ENCODE assay signal across 13 cellular contexts in genomic region chr11:112785717-112786116, GRCh38.
DNase-seq lines count a peak whose midpoint lies in the region; ATAC-seq, FAIRE-seq and TF ChIP-seq lines count a peak whose summit lies in the region.
"Had no signal": no experiment of that assay in that cellular context is flagged by ENCODE, and none has a peak within 500 bp of the region (broad histone marks: within the 10 kb centered on the region; RNA-seq: fewer than 3 reads in every experiment).

No MANE protein-coding gene starts in this region.

- no peak for TF ChIP-seq POLR2A in esophagus muscularis mucosa (IDR thresholded peaks at IDR 0.05; ENCODE audit: low read depth)
- no peak for TF ChIP-seq POLR2A in HepG2 (IDR thresholded peaks at IDR 0.05; ENCODE audit: insufficient read depth in 1 of 2, low read depth in 2 of 2, low read length in 2 of 2)
- no peak for TF ChIP-seq POLR2A in erythroblast (IDR thresholded peaks at IDR 0.05; ENCODE audit: low read length)

- no peaks in the 10 kb centered on the region for H3K27me3 Mint-ChIP-seq in mesothelial cell of epicardium (ENCODE audit: low read depth)

- in situ Hi-C loops in HepG2 (cut with HindIII; ENCODE audit: extremely low pct_ligation_motif_present, low pct_unique_long_range_greater_than_20kb), result no loop called here

- no peak overlapping the region for H3K4me2 ChIP-seq in HepG2 (ENCODE audit: low read depth, low read length)

- TF ChIP-seq CTCF in esophagus muscularis mucosa (IDR thresholded peaks at IDR 0.05), result no peak
- TF ChIP-seq CTCF in mesothelial cell of epicardium (IDR thresholded peaks at IDR 0.05; ENCODE audit: unreplicated experiment), result no peak
- TF ChIP-seq CTCF in HepG2 (CRISPR knock-in tag; IDR thresholded peaks at IDR 0.05), result no peak

- no peaks in the 10 kb centered on the region for H3K36me3 Mint-ChIP-seq in mesothelial cell of epicardium

- POLR2A ChIA-PET in HepG2 (lab: Yijun Ruan, JAX), result no interaction called here

- DNase-seq in SJSA1 (ENCODE audit: low read depth in 1 of 2, low spot score in 2 of 2) (peak in 1 of 2 experiments; percentile 29), esophagus muscularis mucosa (ENCODE audit: extremely low spot score) (no peak), mesothelial cell of epicardium (ENCODE audit: low spot score in 2 of 2, unreplicated experiment in 2 of 2) (no peak), MV-4-11 (lab: John Stamatoyannopoulos, UW) (no peak), HepG2 (ENCODE audit: low spot score) (no peak), HUDEP-2 (lab: John Stamatoyannopoulos, UW; ENCODE audit: unreplicated experiment in 76 of 76) (no peak), erythroblast (lab: John Stamatoyannopoulos, UW) (no peak)
- DNase-seq: activated naive CD4-positive, alpha-beta T cell treated with anti-CD3 and anti-CD28 coated beads, Interleukin-2, amount 50 U/mL, for 16 hours; NCI-H1417; NCI-H524 treated with DMSO at 0.1 percent for 48 hours; stimulated activated naive CD8-positive, alpha-beta T cell treated with anti-CD3 and anti-CD28 coated beads, Interleukin-15, amount 100 ng/mL, for 72 hours had no signal

- no peaks in the 10 kb centered on the region for H3K27me3 ChIP-seq in SJSA1 (replicated peaks)
- no peaks in the 10 kb centered on the region for H3K27me3 ChIP-seq in esophagus muscularis mucosa
- H3K27me3 ChIP-seq in HepG2 (ENCODE audit: control insufficient read depth in 1 of 2, insufficient read depth in 2 of 2, low read length in 2 of 2), result peaks cover 2 to 9% of the 10 kb centered on the region in 2 experiments
- H3K27me3 ChIP-seq: foreskin keratinocyte had no signal

- no peaks in the 10 kb centered on the region for H4K20me1 ChIP-seq in HepG2 (ENCODE audit: insufficient read depth, low read length)

- intact Hi-C loops in esophagus muscularis mucosa (cut with DNase I), result no loop called here
- intact Hi-C loops in HepG2 (cut with micrococcal nuclease; ENCODE audit: unreplicated experiment), result no loop called here

- H3K36me3 ChIP-seq in SJSA1 (no peaks in the 10 kb centered on the region), esophagus muscularis mucosa (no peaks in the 10 kb centered on the region), HepG2 (replicated peaks in 1 of 2; ENCODE audit: control insufficient read depth in 1 of 2, insufficient read depth in 2 of 2, low read length in 2 of 2) (no peaks in the 10 kb centered on the region)

- TF ChIP-seq RAD21 in HepG2 (CRISPR knock-in tag; IDR thresholded peaks at IDR 0.05), result no peak

- H3K4me1 Mint-ChIP-seq in mesothelial cell of epicardium, result peaks cover 40% of the 10 kb centered on the region
- H3K4me1 Mint-ChIP-seq: stimulated activated naive CD8-positive, alpha-beta T cell treated with anti-CD3 and anti-CD28 coated beads, Interleukin-15, amount 100 ng/mL, for 72 hours had no signal

- H3K9me3 ChIP-seq in SJSA1 (replicated peaks) (no peaks in the 10 kb centered on the region), esophagus muscularis mucosa (no peaks in the 10 kb centered on the region), HepG2 (ENCODE audit: low read length) (no peaks in the 10 kb centered on the region)
- H3K9me3 ChIP-seq: psoas muscle had no signal

- no peaks in the 10 kb centered on the region for H3K79me2 ChIP-seq in HepG2 (ENCODE audit: insufficient read depth, low read length)

- H3K27ac ChIP-seq in SJSA1 (peak overlapping the region; percentile 71), esophagus muscularis mucosa (replicated peaks in 1 of 4) (peak overlapping the region in 3 of 4 donors; percentile 8 to 76 (median 57)), HepG2 (ENCODE audit: extremely low read length, insufficient read depth, low read length) (no peak overlapping the region)
- H3K27ac ChIP-seq: foreskin keratinocyte, psoas muscle had no signal

- H3K4me3 ChIP-seq in SJSA1 (no peak overlapping the region), esophagus muscularis mucosa (no peak overlapping the region), HepG2 (replicated peaks in 1 of 3; ENCODE audit: insufficient read depth in 1 of 3, low read depth in 2 of 3, low read length in 3 of 3) (no peak overlapping the region)
- H3K4me3 ChIP-seq: psoas muscle had no signal

- H3K9me3 Mint-ChIP-seq in mesothelial cell of epicardium, result no peaks in the 10 kb centered on the region
- H3K9me3 Mint-ChIP-seq: stimulated activated naive CD8-positive, alpha-beta T cell treated with anti-CD3 and anti-CD28 coated beads, Interleukin-15, amount 100 ng/mL, for 72 hours had no signal

- no peak for TF ChIP-seq EP300 in esophagus muscularis mucosa (IDR thresholded peaks at IDR 0.05)
- no peak for TF ChIP-seq EP300 in HepG2 (IDR thresholded peaks at IDR 0.05; ENCODE audit: low read depth in 2 of 2, low read length in 2 of 2)
- TF ChIP-seq EP300 in HepG2 (CRISPR knock-in tag; IDR thresholded peaks at IDR 0.05; ENCODE audit: borderline replicate concordance), result no peak

- no peak overlapping the region for H3K4me3 Mint-ChIP-seq in mesothelial cell of epicardium
- H3K4me3 Mint-ChIP-seq: stimulated activated naive CD8-positive, alpha-beta T cell treated with anti-CD3 and anti-CD28 coated beads, Interleukin-15, amount 100 ng/mL, for 72 hours had no signal

- 60% methylated on average over 4 of the region's 4 CpGs for WGBS in esophagus muscularis mucosa
- WGBS in HepG2 (ENCODE audit: low lambda C conversion rate), result 20% methylated on average over 4 of the region's 4 CpGs

- ATAC-seq in HepG2, result no peak
- ATAC-seq: stimulated activated naive CD8-positive, alpha-beta T cell treated with anti-CD3 and anti-CD28 coated beads, Interleukin-15, amount 100 ng/mL, for 72 hours had no signal

- H2AFZ ChIP-seq in HepG2 (ENCODE audit: low read length), result no peak overlapping the region

- no peak for FAIRE-seq in HepG2 (lab: Jason Lieb, UNC)

- no TSS peak for BruUV-seq in HepG2 (replicated peaks; lab: Mats Ljungman, UMichigan)

- no peak overlapping the region for H3K9ac ChIP-seq in HepG2 (ENCODE audit: insufficient read depth, low read depth, low read length)

- H3K4me1 ChIP-seq in SJSA1 (replicated peaks) (peaks cover 53% of the 10 kb centered on the region), esophagus muscularis mucosa (peaks cover 25 to 36% (median 36%) of the 10 kb centered on the region in 4 donors), HepG2 (ENCODE audit: insufficient read depth, low read length) (no peaks in the 10 kb centered on the region)
- H3K4me1 ChIP-seq: foreskin keratinocyte had no signal

- H3K27ac Mint-ChIP-seq in mesothelial cell of epicardium, result peak overlapping the region; percentile 67
- H3K27ac Mint-ChIP-seq: stimulated activated naive CD8-positive, alpha-beta T cell treated with anti-CD3 and anti-CD28 coated beads, Interleukin-15, amount 100 ng/mL, for 72 hours had no signal

- CTCF ChIA-PET in HepG2 (lab: Yijun Ruan, JAX; ENCODE audit: low intra/inter-chr PET ratio, low total read pairs), result no interaction called here

TF ChIP-seq in HepG2, 621 proteins besides CTCF, POLR2A, EP300 and RAD21:
- no peak for TF ChIP-seq SKIL (CRISPR knock-in tag; IDR thresholded peaks at IDR 0.05; ENCODE audit: borderline replicate concordance)
- no peak for TF ChIP-seq NPAS2 (CRISPR knock-in tag; IDR thresholded peaks at IDR 0.05; ENCODE audit: borderline replicate concordance)
- TF ChIP-seq PRMT3 (CRISPR knock-in tag; IDR thresholded peaks at IDR 0.05; ENCODE audit: borderline replicate concordance, low read depth), result no peak
- TF ChIP-seq ETS1 (CRISPR knock-in tag; IDR thresholded peaks at IDR 0.05), result no peak
- no peak for TF ChIP-seq MTA1 (CRISPR knock-in tag; IDR thresholded peaks at IDR 0.05; ENCODE audit: borderline replicate concordance)
- no peak for TF ChIP-seq ZNF564 (CRISPR knock-in tag; IDR thresholded peaks at IDR 0.05)
